In the genomic region with DNA sequence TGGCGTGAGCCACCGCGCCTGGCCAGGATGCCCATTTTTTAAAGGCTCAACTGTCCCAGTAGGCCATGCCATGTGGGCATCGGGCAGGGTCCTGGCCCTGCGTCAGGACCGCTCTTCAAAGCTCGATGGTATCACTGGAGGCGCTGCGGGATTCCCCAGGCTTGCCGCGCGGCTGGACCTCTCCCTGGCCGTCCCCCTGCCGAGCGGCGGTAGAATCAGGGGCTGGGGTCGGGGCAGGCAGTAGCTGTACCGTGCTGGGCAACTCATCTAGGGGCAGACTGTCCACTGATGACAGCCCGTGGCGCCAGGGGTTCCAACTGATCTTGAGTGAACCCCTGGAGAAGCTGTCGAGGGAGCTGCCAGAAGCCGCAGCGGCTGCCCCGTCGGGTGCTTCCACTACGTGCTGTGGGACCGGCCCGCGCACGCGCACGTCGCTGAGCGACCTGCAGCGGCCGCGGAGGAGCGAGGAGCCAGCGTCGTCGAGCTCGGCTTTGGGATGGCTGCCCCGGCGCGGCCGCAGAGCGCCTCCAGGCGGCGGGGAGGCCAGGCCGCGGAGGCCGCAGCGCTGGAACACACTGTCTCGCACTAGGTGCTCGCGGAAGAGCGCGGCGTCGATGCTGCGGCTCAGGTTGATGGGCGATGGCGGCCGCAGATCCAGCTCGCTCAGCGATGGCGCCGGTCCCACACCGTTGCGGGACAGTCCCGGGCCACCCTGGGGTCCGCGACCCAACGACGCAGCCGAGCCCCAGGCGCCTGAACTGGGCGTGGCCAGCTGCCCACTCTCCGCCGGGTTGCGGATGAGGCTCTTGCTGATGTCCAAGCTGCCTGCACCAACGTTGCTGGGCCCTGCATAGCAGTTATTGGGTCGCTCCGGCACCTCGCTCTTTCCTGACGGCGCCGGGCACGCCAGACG, we compare ENCODE assay signal across 1 cellular context.
TF ChIP-seq lines count a peak whose summit lies in the region.

No MANE protein-coding gene starts in this region.

TF ChIP-seq in HepG2, 621 proteins besides CTCF, POLR2A, EP300 and RAD21 (continues in another document):
- peak; percentile 18; the same call in 1 of the 2 replicates for TF ChIP-seq ZNF816 (CRISPR knock-in tag; IDR thresholded peaks at IDR 0.05; ENCODE audit: borderline replicate concordance)
- 0 out of 2 replicates have a peak, but pooled peaks have one; percentile 84 for TF ChIP-seq STAT5B (CRISPR knock-in tag; IDR thresholded peaks at IDR 0.05)
- no peak for TF ChIP-seq RBM39 (IDR thresholded peaks at IDR 0.05; ENCODE audit: low read depth, low read length, poor library complexity, severe bottlenecking)
- TF ChIP-seq, protein P1, sequence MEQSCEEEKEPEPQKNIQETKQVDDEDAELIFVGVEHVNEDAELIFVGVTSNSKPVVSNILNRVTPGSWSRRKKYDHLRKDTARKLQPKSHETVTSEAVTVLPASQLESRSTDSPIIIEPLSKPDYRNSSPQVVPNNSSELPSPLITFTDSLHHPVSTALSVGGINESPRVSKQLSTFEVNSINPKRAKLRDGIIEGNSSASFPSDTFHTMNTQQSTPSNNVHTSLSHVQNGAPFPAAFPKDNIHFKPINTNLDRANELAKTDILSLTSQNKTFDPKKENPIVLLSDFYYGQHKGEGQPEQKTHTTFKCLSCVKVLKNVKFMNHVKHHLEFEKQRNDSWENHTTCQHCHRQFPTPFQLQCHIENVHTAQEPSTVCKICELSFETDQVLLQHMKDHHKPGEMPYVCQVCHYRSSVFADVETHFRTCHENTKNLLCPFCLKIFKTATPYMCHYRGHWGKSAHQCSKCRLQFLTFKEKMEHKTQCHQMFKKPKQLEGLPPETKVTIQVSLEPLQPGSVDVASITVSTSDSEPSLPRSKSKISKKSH (CRISPR knock-in tag; IDR thresholded peaks at IDR 0.05; ENCODE audit: borderline replicate concordance) = peak; percentile 11
- TF ChIP-seq, protein P2, sequence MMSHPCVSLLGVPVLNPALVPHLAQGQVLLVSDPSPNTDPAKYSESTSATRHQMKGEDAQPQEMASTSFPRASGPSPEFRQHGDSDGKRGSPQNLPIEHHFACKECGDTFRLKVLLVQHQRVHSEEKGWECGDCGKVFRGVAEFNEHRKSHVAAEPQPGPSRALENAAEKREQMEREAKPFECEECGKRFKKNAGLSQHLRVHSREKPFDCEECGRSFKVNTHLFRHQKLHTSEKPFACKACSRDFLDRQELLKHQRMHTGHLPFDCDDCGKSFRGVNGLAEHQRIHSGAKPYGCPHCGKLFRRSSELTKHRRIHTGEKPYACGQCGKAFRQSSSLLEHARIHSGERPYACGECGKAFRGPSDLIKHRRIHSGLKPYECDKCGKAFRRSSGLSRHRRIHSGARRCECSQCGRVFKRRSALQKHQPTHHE (CRISPR knock-in tag; IDR thresholded peaks at IDR 0.05; ENCODE audit: borderline replicate concordance) = peak; percentile 48; the same call in 1 of the 2 replicates
- peak; percentile 92 for TF ChIP-seq HOXA3 (CRISPR knock-in tag; IDR thresholded peaks at IDR 0.05)
- TF ChIP-seq FOXO1 (CRISPR knock-in tag; IDR thresholded peaks at IDR 0.05) = peak; percentile 29; the same call in 1 of the 2 replicates
- no peak for TF ChIP-seq CHD2 (IDR thresholded peaks at IDR 0.05; ENCODE audit: low read depth, low read length)
- TF ChIP-seq TCF7 (IDR thresholded peaks at IDR 0.05; ENCODE audit: low read depth) = no peak
- no peak for TF ChIP-seq SNRNP70 (IDR thresholded peaks at IDR 0.05; ENCODE audit: low read depth, low read length)
- TF ChIP-seq, protein P3, sequence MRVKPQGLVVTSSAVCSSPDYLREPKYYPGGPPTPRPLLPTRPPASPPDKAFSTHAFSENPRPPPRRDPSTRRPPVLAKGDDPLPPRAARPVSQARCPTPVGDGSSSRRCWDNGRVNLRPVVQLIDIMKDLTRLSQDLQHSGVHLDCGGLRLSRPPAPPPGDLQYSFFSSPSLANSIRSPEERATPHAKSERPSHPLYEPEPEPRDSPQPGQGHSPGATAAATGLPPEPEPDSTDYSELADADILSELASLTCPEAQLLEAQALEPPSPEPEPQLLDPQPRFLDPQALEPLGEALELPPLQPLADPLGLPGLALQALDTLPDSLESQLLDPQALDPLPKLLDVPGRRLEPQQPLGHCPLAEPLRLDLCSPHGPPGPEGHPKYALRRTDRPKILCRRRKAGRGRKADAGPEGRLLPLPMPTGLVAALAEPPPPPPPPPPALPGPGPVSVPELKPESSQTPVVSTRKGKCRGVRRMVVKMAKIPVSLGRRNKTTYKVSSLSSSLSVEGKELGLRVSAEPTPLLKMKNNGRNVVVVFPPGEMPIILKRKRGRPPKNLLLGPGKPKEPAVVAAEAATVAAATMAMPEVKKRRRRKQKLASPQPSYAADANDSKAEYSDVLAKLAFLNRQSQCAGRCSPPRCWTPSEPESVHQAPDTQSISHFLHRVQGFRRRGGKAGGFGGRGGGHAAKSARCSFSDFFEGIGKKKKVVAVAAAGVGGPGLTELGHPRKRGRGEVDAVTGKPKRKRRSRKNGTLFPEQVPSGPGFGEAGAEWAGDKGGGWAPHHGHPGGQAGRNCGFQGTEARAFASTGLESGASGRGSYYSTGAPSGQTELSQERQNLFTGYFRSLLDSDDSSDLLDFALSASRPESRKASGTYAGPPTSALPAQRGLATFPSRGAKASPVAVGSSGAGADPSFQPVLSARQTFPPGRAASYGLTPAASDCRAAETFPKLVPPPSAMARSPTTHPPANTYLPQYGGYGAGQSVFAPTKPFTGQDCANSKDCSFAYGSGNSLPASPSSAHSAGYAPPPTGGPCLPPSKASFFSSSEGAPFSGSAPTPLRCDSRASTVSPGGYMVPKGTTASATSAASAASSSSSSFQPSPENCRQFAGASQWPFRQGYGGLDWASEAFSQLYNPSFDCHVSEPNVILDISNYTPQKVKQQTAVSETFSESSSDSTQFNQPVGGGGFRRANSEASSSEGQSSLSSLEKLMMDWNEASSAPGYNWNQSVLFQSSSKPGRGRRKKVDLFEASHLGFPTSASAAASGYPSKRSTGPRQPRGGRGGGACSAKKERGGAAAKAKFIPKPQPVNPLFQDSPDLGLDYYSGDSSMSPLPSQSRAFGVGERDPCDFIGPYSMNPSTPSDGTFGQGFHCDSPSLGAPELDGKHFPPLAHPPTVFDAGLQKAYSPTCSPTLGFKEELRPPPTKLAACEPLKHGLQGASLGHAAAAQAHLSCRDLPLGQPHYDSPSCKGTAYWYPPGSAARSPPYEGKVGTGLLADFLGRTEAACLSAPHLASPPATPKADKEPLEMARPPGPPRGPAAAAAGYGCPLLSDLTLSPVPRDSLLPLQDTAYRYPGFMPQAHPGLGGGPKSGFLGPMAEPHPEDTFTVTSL (CRISPR knock-in tag; IDR thresholded peaks at IDR 0.05; ENCODE audit: borderline replicate concordance) = peak; percentile 9; the same call in 1 of the 2 replicates
- TF ChIP-seq, protein P4, sequence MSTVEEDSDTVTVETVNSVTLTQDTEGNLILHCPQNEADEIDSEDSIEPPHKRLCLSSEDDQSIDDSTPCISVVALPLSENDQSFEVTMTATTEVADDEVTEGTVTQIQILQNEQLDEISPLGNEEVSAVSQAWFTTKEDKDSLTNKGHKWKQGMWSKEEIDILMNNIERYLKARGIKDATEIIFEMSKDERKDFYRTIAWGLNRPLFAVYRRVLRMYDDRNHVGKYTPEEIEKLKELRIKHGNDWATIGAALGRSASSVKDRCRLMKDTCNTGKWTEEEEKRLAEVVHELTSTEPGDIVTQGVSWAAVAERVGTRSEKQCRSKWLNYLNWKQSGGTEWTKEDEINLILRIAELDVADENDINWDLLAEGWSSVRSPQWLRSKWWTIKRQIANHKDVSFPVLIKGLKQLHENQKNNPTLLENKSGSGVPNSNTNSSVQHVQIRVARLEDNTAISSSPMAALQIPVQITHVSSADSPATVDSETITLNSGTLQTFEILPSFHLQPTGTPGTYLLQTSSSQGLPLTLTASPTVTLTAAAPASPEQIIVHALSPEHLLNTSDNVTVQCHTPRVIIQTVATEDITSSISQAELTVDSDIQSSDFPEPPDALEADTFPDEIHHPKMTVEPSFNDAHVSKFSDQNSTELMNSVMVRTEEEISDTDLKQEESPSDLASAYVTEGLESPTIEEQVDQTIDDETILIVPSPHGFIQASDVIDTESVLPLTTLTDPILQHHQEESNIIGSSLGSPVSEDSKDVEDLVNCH (CRISPR knock-in tag; IDR thresholded peaks at IDR 0.05) = peak; percentile 66; the same call in 1 of the 2 replicates
- TF ChIP-seq, protein P5, sequence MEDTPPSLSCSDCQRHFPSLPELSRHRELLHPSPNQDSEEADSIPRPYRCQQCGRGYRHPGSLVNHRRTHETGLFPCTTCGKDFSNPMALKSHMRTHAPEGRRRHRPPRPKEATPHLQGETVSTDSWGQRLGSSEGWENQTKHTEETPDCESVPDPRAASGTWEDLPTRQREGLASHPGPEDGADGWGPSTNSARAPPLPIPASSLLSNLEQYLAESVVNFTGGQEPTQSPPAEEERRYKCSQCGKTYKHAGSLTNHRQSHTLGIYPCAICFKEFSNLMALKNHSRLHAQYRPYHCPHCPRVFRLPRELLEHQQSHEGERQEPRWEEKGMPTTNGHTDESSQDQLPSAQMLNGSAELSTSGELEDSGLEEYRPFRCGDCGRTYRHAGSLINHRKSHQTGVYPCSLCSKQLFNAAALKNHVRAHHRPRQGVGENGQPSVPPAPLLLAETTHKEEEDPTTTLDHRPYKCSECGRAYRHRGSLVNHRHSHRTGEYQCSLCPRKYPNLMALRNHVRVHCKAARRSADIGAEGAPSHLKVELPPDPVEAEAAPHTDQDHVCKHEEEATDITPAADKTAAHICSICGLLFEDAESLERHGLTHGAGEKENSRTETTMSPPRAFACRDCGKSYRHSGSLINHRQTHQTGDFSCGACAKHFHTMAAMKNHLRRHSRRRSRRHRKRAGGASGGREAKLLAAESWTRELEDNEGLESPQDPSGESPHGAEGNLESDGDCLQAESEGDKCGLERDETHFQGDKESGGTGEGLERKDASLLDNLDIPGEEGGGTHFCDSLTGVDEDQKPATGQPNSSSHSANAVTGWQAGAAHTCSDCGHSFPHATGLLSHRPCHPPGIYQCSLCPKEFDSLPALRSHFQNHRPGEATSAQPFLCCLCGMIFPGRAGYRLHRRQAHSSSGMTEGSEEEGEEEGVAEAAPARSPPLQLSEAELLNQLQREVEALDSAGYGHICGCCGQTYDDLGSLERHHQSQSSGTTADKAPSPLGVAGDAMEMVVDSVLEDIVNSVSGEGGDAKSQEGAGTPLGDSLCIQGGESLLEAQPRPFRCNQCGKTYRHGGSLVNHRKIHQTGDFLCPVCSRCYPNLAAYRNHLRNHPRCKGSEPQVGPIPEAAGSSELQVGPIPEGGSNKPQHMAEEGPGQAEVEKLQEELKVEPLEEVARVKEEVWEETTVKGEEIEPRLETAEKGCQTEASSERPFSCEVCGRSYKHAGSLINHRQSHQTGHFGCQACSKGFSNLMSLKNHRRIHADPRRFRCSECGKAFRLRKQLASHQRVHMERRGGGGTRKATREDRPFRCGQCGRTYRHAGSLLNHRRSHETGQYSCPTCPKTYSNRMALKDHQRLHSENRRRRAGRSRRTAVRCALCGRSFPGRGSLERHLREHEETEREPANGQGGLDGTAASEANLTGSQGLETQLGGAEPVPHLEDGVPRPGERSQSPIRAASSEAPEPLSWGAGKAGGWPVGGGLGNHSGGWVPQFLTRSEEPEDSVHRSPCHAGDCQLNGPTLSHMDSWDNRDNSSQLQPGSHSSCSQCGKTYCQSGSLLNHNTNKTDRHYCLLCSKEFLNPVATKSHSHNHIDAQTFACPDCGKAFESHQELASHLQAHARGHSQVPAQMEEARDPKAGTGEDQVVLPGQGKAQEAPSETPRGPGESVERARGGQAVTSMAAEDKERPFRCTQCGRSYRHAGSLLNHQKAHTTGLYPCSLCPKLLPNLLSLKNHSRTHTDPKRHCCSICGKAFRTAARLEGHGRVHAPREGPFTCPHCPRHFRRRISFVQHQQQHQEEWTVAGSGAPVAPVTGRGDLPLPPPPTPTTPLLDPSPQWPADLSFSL (CRISPR knock-in tag; IDR thresholded peaks at IDR 0.05) = no peak
- peak; percentile 73; the same call in 1 of the 2 replicates for TF ChIP-seq GFI1 (CRISPR knock-in tag; IDR thresholded peaks at IDR 0.05; ENCODE audit: borderline replicate concordance)
- TF ChIP-seq, protein P6, sequence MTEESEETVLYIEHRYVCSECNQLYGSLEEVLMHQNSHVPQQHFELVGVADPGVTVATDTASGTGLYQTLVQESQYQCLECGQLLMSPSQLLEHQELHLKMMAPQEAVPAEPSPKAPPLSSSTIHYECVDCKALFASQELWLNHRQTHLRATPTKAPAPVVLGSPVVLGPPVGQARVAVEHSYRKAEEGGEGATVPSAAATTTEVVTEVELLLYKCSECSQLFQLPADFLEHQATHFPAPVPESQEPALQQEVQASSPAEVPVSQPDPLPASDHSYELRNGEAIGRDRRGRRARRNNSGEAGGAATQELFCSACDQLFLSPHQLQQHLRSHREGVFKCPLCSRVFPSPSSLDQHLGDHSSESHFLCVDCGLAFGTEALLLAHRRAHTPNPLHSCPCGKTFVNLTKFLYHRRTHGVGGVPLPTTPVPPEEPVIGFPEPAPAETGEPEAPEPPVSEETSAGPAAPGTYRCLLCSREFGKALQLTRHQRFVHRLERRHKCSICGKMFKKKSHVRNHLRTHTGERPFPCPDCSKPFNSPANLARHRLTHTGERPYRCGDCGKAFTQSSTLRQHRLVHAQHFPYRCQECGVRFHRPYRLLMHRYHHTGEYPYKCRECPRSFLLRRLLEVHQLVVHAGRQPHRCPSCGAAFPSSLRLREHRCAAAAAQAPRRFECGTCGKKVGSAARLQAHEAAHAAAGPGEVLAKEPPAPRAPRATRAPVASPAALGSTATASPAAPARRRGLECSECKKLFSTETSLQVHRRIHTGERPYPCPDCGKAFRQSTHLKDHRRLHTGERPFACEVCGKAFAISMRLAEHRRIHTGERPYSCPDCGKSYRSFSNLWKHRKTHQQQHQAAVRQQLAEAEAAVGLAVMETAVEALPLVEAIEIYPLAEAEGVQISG (CRISPR knock-in tag; IDR thresholded peaks at IDR 0.05) = peak; percentile 99
- TF ChIP-seq FOSL1 (CRISPR knock-in tag; IDR thresholded peaks at IDR 0.05; ENCODE audit: borderline replicate concordance) = no peak
- no peak for TF ChIP-seq HMGA1 (CRISPR knock-in tag; conservative IDR thresholded peaks at IDR 0.05)
- TF ChIP-seq, protein P7, sequence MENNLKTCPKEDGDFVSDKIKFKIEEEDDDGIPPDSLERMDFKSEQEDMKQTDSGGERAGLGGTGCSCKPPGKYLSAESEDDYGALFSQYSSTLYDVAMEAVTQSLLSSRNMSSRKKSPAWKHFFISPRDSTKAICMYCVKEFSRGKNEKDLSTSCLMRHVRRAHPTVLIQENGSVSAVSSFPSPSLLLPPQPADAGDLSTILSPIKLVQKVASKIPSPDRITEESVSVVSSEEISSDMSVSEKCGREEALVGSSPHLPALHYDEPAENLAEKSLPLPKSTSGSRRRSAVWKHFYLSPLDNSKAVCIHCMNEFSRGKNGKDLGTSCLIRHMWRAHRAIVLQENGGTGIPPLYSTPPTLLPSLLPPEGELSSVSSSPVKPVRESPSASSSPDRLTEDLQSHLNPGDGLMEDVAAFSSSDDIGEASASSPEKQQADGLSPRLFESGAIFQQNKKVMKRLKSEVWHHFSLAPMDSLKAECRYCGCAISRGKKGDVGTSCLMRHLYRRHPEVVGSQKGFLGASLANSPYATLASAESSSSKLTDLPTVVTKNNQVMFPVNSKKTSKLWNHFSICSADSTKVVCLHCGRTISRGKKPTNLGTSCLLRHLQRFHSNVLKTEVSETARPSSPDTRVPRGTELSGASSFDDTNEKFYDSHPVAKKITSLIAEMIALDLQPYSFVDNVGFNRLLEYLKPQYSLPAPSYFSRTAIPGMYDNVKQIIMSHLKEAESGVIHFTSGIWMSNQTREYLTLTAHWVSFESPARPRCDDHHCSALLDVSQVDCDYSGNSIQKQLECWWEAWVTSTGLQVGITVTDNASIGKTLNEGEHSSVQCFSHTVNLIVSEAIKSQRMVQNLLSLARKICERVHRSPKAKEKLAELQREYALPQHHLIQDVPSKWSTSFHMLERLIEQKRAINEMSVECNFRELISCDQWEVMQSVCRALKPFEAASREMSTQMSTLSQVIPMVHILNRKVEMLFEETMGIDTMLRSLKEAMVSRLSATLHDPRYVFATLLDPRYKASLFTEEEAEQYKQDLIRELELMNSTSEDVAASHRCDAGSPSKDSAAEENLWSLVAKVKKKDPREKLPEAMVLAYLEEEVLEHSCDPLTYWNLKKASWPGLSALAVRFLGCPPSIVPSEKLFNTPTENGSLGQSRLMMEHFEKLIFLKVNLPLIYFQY (CRISPR knock-in tag; IDR thresholded peaks at IDR 0.05; ENCODE audit: borderline replicate concordance) = no peak; the same call in 1 of the 2 replicates
